29 cellular contexts compared by ENCODE assay signal in the genomic region with DNA sequence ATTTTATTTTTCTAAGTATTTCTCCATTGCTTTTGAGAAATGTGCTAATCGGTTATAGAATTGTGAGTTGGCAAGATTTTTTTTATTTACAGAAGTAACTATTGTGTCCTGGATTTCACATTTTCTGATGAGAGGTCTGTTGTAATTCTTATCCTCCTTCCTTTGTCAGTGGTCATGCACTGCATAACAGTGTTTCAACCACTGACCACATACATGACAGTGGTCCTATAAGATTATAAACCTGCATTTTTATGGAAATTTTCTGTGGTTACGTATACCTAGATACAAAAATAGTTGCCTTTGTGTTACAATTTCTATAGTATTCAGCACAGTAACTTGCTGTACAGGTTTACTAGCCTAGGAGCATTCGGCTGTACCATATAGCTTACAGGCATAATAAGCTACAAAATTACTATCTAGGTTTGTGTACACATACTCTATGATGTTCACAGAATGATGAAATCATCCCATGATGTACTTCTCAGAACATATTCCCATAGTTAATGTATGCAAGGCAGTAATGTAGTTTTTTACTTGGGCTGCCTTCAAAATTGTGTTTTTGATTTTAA. TPM values are rescaled to one million over a fixed set of nuclear protein-coding genes. Genes with fewer than 3 reads are reported as not detected.
A peak's percentile ranks its signal among the peaks of the same experiment; 100 is the strongest.
DNase-seq lines count a peak whose midpoint lies in the region; ATAC-seq, FAIRE-seq and TF ChIP-seq lines count a peak whose summit lies in the region.
"Had no signal": no experiment of that assay in that cellular context is flagged by ENCODE, and none has a peak within 500 bp of the region (broad histone marks: within the 10 kb centered on the region; RNA-seq: fewer than 3 reads in every experiment).

No MANE protein-coding gene starts in this region.

- in situ Hi-C loops in gastrocnemius medialis (cut with MboI; ENCODE audit: low sequenced_read_pairs in 4 of 4), result no loop called here

- 5% methylated on average over 3 of the region's 3 CpGs for WGBS in SK-N-SH (ENCODE audit: low lambda C conversion rate)

- POLR2A ChIA-PET in HEK293T (lab: Yijun Ruan, JAX), result no interaction called here
- POLR2A ChIA-PET in SK-N-SH (lab: Yijun Ruan, JAX), result no interaction called here

- H3K4me1 ChIP-seq in gastrocnemius medialis, result no peaks in the 10 kb centered on the region
- H3K4me1 ChIP-seq in SK-N-SH (ENCODE audit: control insufficient read depth in 1 of 2, insufficient read depth in 2 of 2, low read depth in 1 of 2, low read length in 1 of 2), result no peaks in the 10 kb centered on the region
- H3K4me1 ChIP-seq: Peyer's patch, right lobe of liver, vagina had no signal

- no peak overlapping the region for H3K9ac ChIP-seq in SK-N-SH

- TF ChIP-seq RAD21 in SK-N-SH (IDR thresholded peaks at IDR 0.05; ENCODE audit: low read length), result no peak

- no peak for TF ChIP-seq EP300 in SK-N-SH (IDR thresholded peaks at IDR 0.05; ENCODE audit: borderline replicate concordance in 1 of 2, low read depth in 1 of 2, low read length in 1 of 2)

- TF ChIP-seq POLR2A in GM12891 (IDR thresholded peaks at IDR 0.05; ENCODE audit: low read depth, low read length) (no peak), gastrocnemius medialis (IDR thresholded peaks at IDR 0.05) (no peak)

- H3K9me3 ChIP-seq in gastrocnemius medialis (no peaks in the 10 kb centered on the region), SK-N-SH (no peaks in the 10 kb centered on the region)
- H3K9me3 ChIP-seq: Peyer's patch, right lobe of liver, vagina had no signal

- no peaks in the 10 kb centered on the region for H4K20me1 ChIP-seq in SK-N-SH (ENCODE audit: insufficient read depth)

- H3K4me3 ChIP-seq in gastrocnemius medialis (no peak overlapping the region), SK-N-SH (ENCODE audit: low read depth in 2 of 2, low read length in 1 of 2) (no peak overlapping the region)
- H3K4me3 ChIP-seq: GM23338, Peyer's patch, right lobe of liver, vagina had no signal

- FAIRE-seq in GM12891 (lab: Jason Lieb, UNC), result peak; percentile 67
- peak; percentile 16 for FAIRE-seq in HTR-8/SVneo (lab: Jason Lieb, UNC)

- no peaks in the 10 kb centered on the region for H3K9me2 ChIP-seq in SK-N-SH

- no peaks in the 10 kb centered on the region for H3K79me2 ChIP-seq in SK-N-SH (ENCODE audit: insufficient read depth)

- TF ChIP-seq CTCF in gastrocnemius medialis (IDR thresholded peaks at IDR 0.05 in 4 of 5, conservative IDR thresholded peaks at IDR 0.05 in 1 of 5), result no peak
- TF ChIP-seq CTCF in SK-N-SH (IDR thresholded peaks at IDR 0.05), result no peak

- peak; percentile 56 for ATAC-seq in GM18909 (IDR thresholded peaks at IDR 0.05; ENCODE audit: poor library complexity, unreplicated experiment)
- peak; percentile 42 for ATAC-seq in HG02885 (IDR thresholded peaks at IDR 0.05; ENCODE audit: poor library complexity, unreplicated experiment)
- no peak for ATAC-seq in gastrocnemius medialis
- no peak for ATAC-seq in GM21526 (IDR thresholded peaks at IDR 0.05; ENCODE audit: low FRiP score, unreplicated experiment)
- ATAC-seq: activated CD8-positive, alpha-beta T cell treated with anti-CD3 and anti-CD28 coated beads for 36 hours; GM23338; left colon; right lobe of liver had no signal

- H3K27me3 ChIP-seq in gastrocnemius medialis (no peaks in the 10 kb centered on the region), SK-N-SH (ENCODE audit: insufficient read depth) (no peaks in the 10 kb centered on the region)
- H3K27me3 ChIP-seq: Peyer's patch, right lobe of liver, vagina had no signal

- H3K27ac ChIP-seq in gastrocnemius medialis (no peak overlapping the region), SK-N-SH (ENCODE audit: low read depth in 2 of 2, low read length in 1 of 2) (no peak overlapping the region)
- H3K27ac ChIP-seq: Peyer's patch, right lobe of liver, vagina had no signal

- H3K4me2 ChIP-seq in SK-N-SH, result no peak overlapping the region
- H3K4me2 ChIP-seq: GM23338 had no signal

- DNase-seq in GM12891 (ENCODE audit: insufficient read length, low spot score) (no peak), HTR-8/SVneo (ENCODE audit: insufficient read length, low spot score) (no peak), gastrocnemius medialis (no peak), HEK293T (ENCODE audit: extremely low spot score) (no peak), SK-N-SH (no peak)
- DNase-seq: activated CD4-positive, alpha-beta T cell treated with anti-CD3 and anti-CD28 coated beads for 1 hour; activated CD8-positive, alpha-beta T cell treated with anti-CD3 and anti-CD28 coated beads for 36 hours; activated effector memory CD4-positive, alpha-beta T cell treated with anti-CD3 and anti-CD28 coated beads, Interleukin-2, amount 50 U/mL, for 16 hours; activated T-cell treated with anti-CD3 and anti-CD28 coated beads for 4 hours; DND-41; effector CD8-positive, alpha-beta T cell; erythroblast; foreskin fibroblast; KG1; left colon; NCI-H1436 treated with DMSO at 0.1 percent for 48 hours; NCI-H510A; NK-92 treated with Interleukin-12 subunit alpha and Interleukin-12 subunit beta, amount 100 ng/mL, for 24 hours; Peyer's patch; right lobe of liver; stimulated activated naive CD4-positive, alpha-beta T cell treated with Interleukin-2 at 50 U/mL for 16 hours had no signal

- no peak overlapping the region for H2AFZ ChIP-seq in SK-N-SH (ENCODE audit: low read depth)
- H2AFZ ChIP-seq: GM23338 had no signal

- H3K36me3 ChIP-seq in gastrocnemius medialis (no peaks in the 10 kb centered on the region), SK-N-SH (replicated peaks in 1 of 2; ENCODE audit: control insufficient read depth in 1 of 2, insufficient read depth in 2 of 2, low read length in 1 of 2) (no peaks in the 10 kb centered on the region)
- H3K36me3 ChIP-seq: Peyer's patch, right lobe of liver, vagina had no signal

- CTCF ChIA-PET in HEK293T (lab: Yijun Ruan, JAX), result no interaction called here
- CTCF ChIA-PET in SK-N-SH (lab: Yijun Ruan, JAX), result no interaction called here

- intact Hi-C loops in gastrocnemius medialis (cut with DNase I; ENCODE audit: low total_unique reads), result no loop called here

- no peaks in the 10 kb centered on the region for H3F3A ChIP-seq in SK-N-SH (replicated peaks; ENCODE audit: insufficient read depth)

TF ChIP-seq in GM12891, 5 proteins besides CTCF, POLR2A, EP300 and RAD21:
- TF ChIP-seq POLR2AphosphoS5 (IDR thresholded peaks at IDR 0.05; ENCODE audit: low read depth, low read length) (no peak), TAF1 (IDR thresholded peaks at IDR 0.05; ENCODE audit: low read depth, low read length) (no peak), SPI1 (IDR thresholded peaks at IDR 0.05; ENCODE audit: low read depth, low read length) (no peak), POU2F2 (IDR thresholded peaks at IDR 0.05; ENCODE audit: low read depth, low read length) (no peak), PAX5 (IDR thresholded peaks at IDR 0.05; ENCODE audit: insufficient read depth, low read length, severe bottlenecking) (no peak)

TF ChIP-seq in HEK293T, 16 proteins besides CTCF, POLR2A, EP300 and RAD21:
- TF ChIP-seq L3MBTL2 (conservative IDR thresholded peaks at IDR 0.05) (no peak), FOXK2 (IDR thresholded peaks at IDR 0.05) (no peak), LEF1 (IDR thresholded peaks at IDR 0.05; ENCODE audit: borderline replicate concordance) (no peak), TARDBP (IDR thresholded peaks at IDR 0.05) (no peak), BHLHE40 (IDR thresholded peaks at IDR 0.05; ENCODE audit: borderline replicate concordance) (no peak), NFRKB (IDR thresholded peaks at IDR 0.05) (no peak), ZNF384 (IDR thresholded peaks at IDR 0.05) (no peak), HDGF (IDR thresholded peaks at IDR 0.05; ENCODE audit: borderline replicate concordance) (no peak)
- TF ChIP-seq, protein P1, sequence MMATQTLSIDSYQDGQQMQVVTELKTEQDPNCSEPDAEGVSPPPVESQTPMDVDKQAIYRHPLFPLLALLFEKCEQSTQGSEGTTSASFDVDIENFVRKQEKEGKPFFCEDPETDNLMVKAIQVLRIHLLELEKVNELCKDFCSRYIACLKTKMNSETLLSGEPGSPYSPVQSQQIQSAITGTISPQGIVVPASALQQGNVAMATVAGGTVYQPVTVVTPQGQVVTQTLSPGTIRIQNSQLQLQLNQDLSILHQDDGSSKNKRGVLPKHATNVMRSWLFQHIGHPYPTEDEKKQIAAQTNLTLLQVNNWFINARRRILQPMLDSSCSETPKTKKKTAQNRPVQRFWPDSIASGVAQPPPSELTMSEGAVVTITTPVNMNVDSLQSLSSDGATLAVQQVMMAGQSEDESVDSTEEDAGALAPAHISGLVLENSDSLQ (IDR thresholded peaks at IDR 0.05), result no peak
TF ChIP-seq in HEK293T: peak in this region for 0.

TF ChIP-seq in SK-N-SH, 30 proteins besides CTCF, POLR2A, EP300 and RAD21 (continues in another document):
- TF ChIP-seq GATA2 (CRISPR knock-in tag; IDR thresholded peaks at IDR 0.05) (no peak), EZH2phosphoT487 (IDR thresholded peaks at IDR 0.05; ENCODE audit: borderline replicate concordance, low read depth) (no peak), MXI1 (IDR thresholded peaks at IDR 0.05; ENCODE audit: low read depth, low read length) (no peak), SIN3A (IDR thresholded peaks at IDR 0.05; ENCODE audit: borderline replicate concordance, low read depth, low read length) (no peak), JUND (IDR thresholded peaks at IDR 0.05) (no peak)
- TF ChIP-seq, protein P2, sequence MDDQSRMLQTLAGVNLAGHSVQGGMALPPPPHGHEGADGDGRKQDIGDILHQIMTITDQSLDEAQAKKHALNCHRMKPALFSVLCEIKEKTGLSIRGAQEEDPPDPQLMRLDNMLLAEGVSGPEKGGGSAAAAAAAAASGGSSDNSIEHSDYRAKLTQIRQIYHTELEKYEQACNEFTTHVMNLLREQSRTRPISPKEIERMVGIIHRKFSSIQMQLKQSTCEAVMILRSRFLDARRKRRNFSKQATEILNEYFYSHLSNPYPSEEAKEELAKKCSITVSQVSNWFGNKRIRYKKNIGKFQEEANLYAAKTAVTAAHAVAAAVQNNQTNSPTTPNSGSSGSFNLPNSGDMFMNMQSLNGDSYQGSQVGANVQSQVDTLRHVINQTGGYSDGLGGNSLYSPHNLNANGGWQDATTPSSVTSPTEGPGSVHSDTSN (IDR thresholded peaks at IDR 0.05), result no peak

RNA-seq across cellular contexts. Expression of a gene that starts 47.8 kb away (rescaled TPM):
- 0.21 TPM for polyA plus RNA-seq in GM12891 (2012; ENCODE audit: low read depth, missing spikeins)
- not detected for total RNA-seq in gastrocnemius medialis
- polyA plus RNA-seq in SK-N-SH (2012; rRNA removed), result not detected in 2 replicates
- not detected in 2 replicates for polyA plus RNA-seq in SK-N-SH (2012; cell fraction: cytosol; rRNA removed)
- not detected in 2 replicates for polyA plus RNA-seq in SK-N-SH (2012; cell fraction: nucleus; rRNA removed)
- total RNA-seq: activated CD8-positive, alpha-beta T cell treated with anti-CD3 and anti-CD28 coated beads for 36 hours; HT1080; left colon; Peyer's patch; posterior vena cava; right lobe of liver; vagina had no signal
- polyA plus RNA-seq: BJ had no signal

RNA-seq across cellular contexts. Expression of a gene that starts 52.7 kb away (rescaled TPM):
- 0.05 TPM for polyA plus RNA-seq in GM12891 (2012; ENCODE audit: low read depth, missing spikeins)
- total RNA-seq in gastrocnemius medialis, result under 1 TPM in 1 of 4 donors, not detected in 3; 0.46 TPM
- polyA plus RNA-seq in SK-N-SH (2012; rRNA removed), result not detected in 2 replicates
- polyA plus RNA-seq in SK-N-SH (2012; cell fraction: cytosol; rRNA removed), result not detected in 2 replicates
- not detected in 2 replicates for polyA plus RNA-seq in SK-N-SH (2012; cell fraction: nucleus; rRNA removed)
- total RNA-seq: vagina had no signal
- polyA plus RNA-seq: GM23338 had no signal

Comparison
In these comparisons a context has a peak if more than half of its experiments do, and no peak if none do; other contexts are left out.
1. ATAC-seq: peak in GM18909 (single experiment) and HG02885 (single experiment); none in gastrocnemius medialis (0 of 2) and GM21526 (single experiment).